17 cellular contexts compared by ENCODE assay signal in the genomic region with DNA sequence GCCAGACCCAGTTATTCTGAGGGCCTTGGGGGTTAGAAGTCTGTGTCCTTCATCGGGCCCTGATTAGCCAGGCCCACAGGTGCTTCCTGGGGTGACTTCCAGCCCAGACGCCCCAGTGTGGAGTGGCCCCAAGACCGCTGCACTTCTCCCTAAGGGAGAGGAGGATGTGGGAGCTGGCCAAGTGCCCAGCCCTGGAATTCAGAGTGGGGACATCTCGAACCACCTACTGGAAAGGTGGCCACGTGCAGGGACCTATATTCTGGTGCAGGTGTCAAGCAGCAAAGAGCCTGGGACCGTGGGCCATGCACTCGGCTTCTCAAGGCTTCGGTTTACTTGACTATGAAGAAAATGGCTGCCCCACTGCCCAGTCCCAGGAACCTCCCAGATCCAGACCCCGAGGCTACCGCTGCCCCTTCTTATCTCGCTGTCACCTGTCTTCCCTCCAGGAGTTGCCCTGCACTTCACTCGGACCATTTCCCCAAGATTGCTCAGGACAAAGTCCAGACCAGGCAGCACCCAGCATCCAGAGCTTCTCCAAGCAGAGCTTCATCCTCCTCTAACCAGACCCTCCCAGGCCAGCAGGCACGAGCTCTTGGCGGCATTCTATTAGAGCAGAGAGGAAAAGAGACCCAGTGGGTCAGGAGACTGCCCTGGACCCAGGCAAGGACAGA.
A peak's percentile ranks its signal among the peaks of the same experiment; 100 is the strongest.
DNase-seq lines count a peak whose midpoint lies in the region; ATAC-seq, FAIRE-seq and TF ChIP-seq lines count a peak whose summit lies in the region.
"Had no signal": no experiment of that assay in that cellular context is flagged by ENCODE, and none has a peak within 500 bp of the region (broad histone marks: within the 10 kb centered on the region; RNA-seq: fewer than 3 reads in every experiment).

No MANE protein-coding gene starts in this region.

- no peak for TF ChIP-seq RAD21 in K562 (CRISPR knock-in tag; conservative IDR thresholded peaks at IDR 0.05 in 1 of 2, IDR thresholded peaks at IDR 0.05 in 1 of 2)

- no peaks in the 10 kb centered on the region for H3K9me3 Mint-ChIP-seq in natural killer cell treated with Interleukin-12 subunit alpha and Interleukin-12 subunit beta and Interleukin-15 and Interleukin-18, amount 100 ng/mL, for 72 hours
- no peaks in the 10 kb centered on the region for H3K9me3 Mint-ChIP-seq in natural killer cell

- no peak for FAIRE-seq in K562 (lab: Jason Lieb, UNC)
- no peak for FAIRE-seq in RCC 7860 (lab: Jason Lieb, UNC)
- FAIRE-seq: GM12891 had no signal

- no peak overlapping the region for H2BK120ac ChIP-seq in neuronal stem cell (ENCODE audit: low read depth, low read length)

- H3K9ac ChIP-seq in K562 (ENCODE audit: insufficient read depth in 1 of 2, low read depth in 2 of 2, low read length in 2 of 2), result peak overlapping the region in 1 of 2 experiments; percentile 13; a peak in 2 of 4 replicates
- H3K9ac ChIP-seq in neuronal stem cell (ENCODE audit: low read depth, low read length, poor library complexity), result no peak overlapping the region

- DNase-seq in natural killer cell treated with Interleukin-12 subunit alpha and Interleukin-12 subunit beta and Interleukin-15 and Interleukin-18, amount 100 ng/mL, for 72 hours (ENCODE audit: low spot score), result peak; percentile 45
- DNase-seq in natural killer cell (no peak), K562 (ENCODE audit: extremely low read depth in 1 of 4, low spot score in 3 of 4) (no peak), neuronal stem cell (ENCODE audit: low spot score) (no peak), RCC 7860 (ENCODE audit: low spot score) (no peak), pons (ENCODE audit: low spot score) (no peak), retina (no peak)
- DNase-seq: activated T-cell treated with anti-CD3 and anti-CD28 coated beads for 4 hours, EL, MM.1S, WERI-Rb-1 had no signal

- peak overlapping the region; percentile 88 for H2AK5ac ChIP-seq in neuronal stem cell (ENCODE audit: low read depth, low read length)

- TF ChIP-seq CTCF in natural killer cell (IDR thresholded peaks at IDR 0.05) (no peak), K562 (IDR thresholded peaks at IDR 0.05 in 2 of 3, conservative IDR thresholded peaks at IDR 0.05 in 1 of 3; ENCODE audit: insufficient read depth in 2 of 3, low read depth in 1 of 3, low read length in 3 of 3) (no peak)

- no peaks in the 10 kb centered on the region for H3K36me3 Mint-ChIP-seq in natural killer cell treated with Interleukin-12 subunit alpha and Interleukin-12 subunit beta and Interleukin-15 and Interleukin-18, amount 100 ng/mL, for 72 hours
- no peaks in the 10 kb centered on the region for H3K36me3 Mint-ChIP-seq in natural killer cell
- H3K36me3 Mint-ChIP-seq: CD4-positive, CD25-positive, alpha-beta regulatory T cell had no signal

- POLR2A ChIA-PET in K562 (lab: Yijun Ruan, JAX), result interaction anchor here (0.6 to 2.2 kb wide), 7 partner anchors 10 to 143 kb away, joined by 3 to 6 read pairs (median 3); partner anchors contain the start of gene ID2

- ATAC-seq in natural killer cell treated with Interleukin-12 subunit alpha and Interleukin-12 subunit beta and Interleukin-15 and Interleukin-18, amount 100 ng/mL, for 72 hours, result no peak
- ATAC-seq in natural killer cell, result no peak
- no peak for ATAC-seq in K562
- no peak for ATAC-seq in GM18502 (IDR thresholded peaks at IDR 0.05; ENCODE audit: poor library complexity, unreplicated experiment)

- peak overlapping the region; percentile 33 for H3K18ac ChIP-seq in neuronal stem cell (ENCODE audit: low read length)

- H3K27ac Mint-ChIP-seq in natural killer cell treated with Interleukin-12 subunit alpha and Interleukin-12 subunit beta and Interleukin-15 and Interleukin-18, amount 100 ng/mL, for 72 hours, result peak overlapping the region; percentile 96 to 100
- peak overlapping the region in 1 of 2 donors; percentile 99 for H3K27ac Mint-ChIP-seq in natural killer cell

- no peaks in the 10 kb centered on the region for H3K9me1 ChIP-seq in K562 (ENCODE audit: control insufficient read depth, insufficient read depth, low read length)

- BruUV-seq in K562 (replicated peaks; lab: Mats Ljungman, UMichigan), result no TSS peak

- peaks cover 79 to 80% of the 10 kb centered on the region in 2 donors for H3K4me1 Mint-ChIP-seq in natural killer cell treated with Interleukin-12 subunit alpha and Interleukin-12 subunit beta and Interleukin-15 and Interleukin-18, amount 100 ng/mL, for 72 hours (ENCODE audit: low read depth in 2 of 2)
- peaks cover 75 to 84% of the 10 kb centered on the region in 2 donors for H3K4me1 Mint-ChIP-seq in natural killer cell

- H2BK15ac ChIP-seq in neuronal stem cell (ENCODE audit: low read length), result peak overlapping the region; percentile 43

- H3K9me3 ChIP-seq in K562 (replicated peaks; ENCODE audit: control insufficient read depth, insufficient read depth, low read depth, low read length), result no peaks in the 10 kb centered on the region
- no peaks in the 10 kb centered on the region for H3K9me3 ChIP-seq in neuronal stem cell (replicated peaks in 1 of 2; ENCODE audit: control insufficient read depth in 2 of 2, insufficient read depth in 1 of 2, low read depth in 1 of 2, low read length in 2 of 2)
- H3K9me3 ChIP-seq: ovary, SJCRH30, tibial nerve had no signal

- H3K27ac ChIP-seq in K562 (ENCODE audit: extremely low read depth, low read depth, low read length) (no peak overlapping the region), neuronal stem cell (replicated peaks; ENCODE audit: low read length) (no peak overlapping the region)
- H3K27ac ChIP-seq: ovary, SJCRH30, WERI-Rb-1 had no signal

- no peaks in the 10 kb centered on the region for H4K20me1 ChIP-seq in K562 (replicated peaks; ENCODE audit: control insufficient read depth, insufficient read depth, low read length)

- H3K4me3 Mint-ChIP-seq in natural killer cell treated with Interleukin-12 subunit alpha and Interleukin-12 subunit beta and Interleukin-15 and Interleukin-18, amount 100 ng/mL, for 72 hours, result peak overlapping the region; percentile 55
- H3K4me3 Mint-ChIP-seq in natural killer cell, result no peak overlapping the region

- TF ChIP-seq POLR2A in K562 (conservative IDR thresholded peaks at IDR 0.05), result no peak

- no peaks in the 10 kb centered on the region for H3K27me3 Mint-ChIP-seq in natural killer cell treated with Interleukin-12 subunit alpha and Interleukin-12 subunit beta and Interleukin-15 and Interleukin-18, amount 100 ng/mL, for 72 hours
- no peaks in the 10 kb centered on the region for H3K27me3 Mint-ChIP-seq in natural killer cell (ENCODE audit: low read depth in 2 of 2)
- H3K27me3 Mint-ChIP-seq: CD4-positive, CD25-positive, alpha-beta regulatory T cell had no signal

- H3K79me1 ChIP-seq in neuronal stem cell (ENCODE audit: low read depth, low read length), result no peaks in the 10 kb centered on the region

- H3K4me1 ChIP-seq in K562 (replicated peaks in 1 of 2; ENCODE audit: control insufficient read depth in 2 of 2, insufficient read depth in 2 of 2, low read length in 2 of 2) (peaks cover 32 to 65% of the 10 kb centered on the region in 2 experiments), neuronal stem cell (ENCODE audit: control insufficient read depth in 2 of 2, insufficient read depth in 1 of 2, low read depth in 1 of 2, low read length in 2 of 2) (peaks cover 8 to 9% of the 10 kb centered on the region in 2 donors)

- H2AFZ ChIP-seq in K562 (ENCODE audit: low read depth, low read length), result 0 out of 2 replicates have a peak overlapping the region, but pooled peaks have one; percentile 4
- H2AFZ ChIP-seq in neuronal stem cell (ENCODE audit: low read length), result no peak overlapping the region

- no peaks in the 10 kb centered on the region for H3K27me3 ChIP-seq in K562 (ENCODE audit: control insufficient read depth in 2 of 2, insufficient read depth in 2 of 2, low read length in 2 of 2)
- no peaks in the 10 kb centered on the region for H3K27me3 ChIP-seq in neuronal stem cell (ENCODE audit: control insufficient read depth in 3 of 3, insufficient read depth in 3 of 3, low read depth in 1 of 3, low read length in 3 of 3)
- H3K27me3 ChIP-seq: ovary, SJCRH30, tibial nerve had no signal

- H3K14ac ChIP-seq in neuronal stem cell (ENCODE audit: low read length), result no peak overlapping the region

- no peak overlapping the region for H3K4me3 ChIP-seq in K562
- no peak overlapping the region for H3K4me3 ChIP-seq in neuronal stem cell (ENCODE audit: low read length in 2 of 2)
- H3K4me3 ChIP-seq: ovary, SJCRH30, tibial nerve had no signal

- no peaks in the 10 kb centered on the region for H3K36me3 ChIP-seq in K562 (ENCODE audit: control insufficient read depth, insufficient read depth, low read length)
- H3K36me3 ChIP-seq in neuronal stem cell (replicated peaks in 1 of 2; ENCODE audit: control insufficient read depth in 2 of 2, insufficient read depth in 2 of 2, low read length in 2 of 2), result no peaks in the 10 kb centered on the region
- H3K36me3 ChIP-seq: ovary, SJCRH30, tibial nerve, WERI-Rb-1 had no signal

- H2BK12ac ChIP-seq in neuronal stem cell (ENCODE audit: low read length), result peak overlapping the region; percentile 80

- no peak for TF ChIP-seq EP300 in K562 (IDR thresholded peaks at IDR 0.05; ENCODE audit: low read length)

- in situ Hi-C loops in K562 (cut with MboI), result no loop called here

- intact Hi-C loops in natural killer cell (cut with micrococcal nuclease) (no loop called here), K562 (cut with micrococcal nuclease) (no loop called here)

- CTCF ChIA-PET in K562 (lab: Yijun Ruan, JAX; ENCODE audit: low intra/inter-chr PET ratio), result no interaction called here

- no peak overlapping the region for H3K23ac ChIP-seq in neuronal stem cell (ENCODE audit: low read depth, low read length, poor library complexity)

- 61% methylated on average over 14 of the region's 14 CpGs for WGBS in K562 (ENCODE audit: insufficient coverage, low coverage, missing lambda C conversion rate)
- no CpG with 5 or more reads among the region's 14 CpGs for WGBS in neuronal stem cell (ENCODE audit: extremely low coverage in 2 of 2, insufficient read length in 2 of 2, insufficient replicate concordance in 1 of 2), 2 donors

- peak overlapping the region; percentile 16 for H2BK5ac ChIP-seq in neuronal stem cell (ENCODE audit: low read length)

- no peak overlapping the region for H4K8ac ChIP-seq in neuronal stem cell (ENCODE audit: low read depth, low read length)

- H3K4ac ChIP-seq in neuronal stem cell (ENCODE audit: low read length), result no peak overlapping the region

- H3K79me2 ChIP-seq in K562 (ENCODE audit: control insufficient read depth, insufficient read depth, low read length), result no peaks in the 10 kb centered on the region

- H4K91ac ChIP-seq in neuronal stem cell (ENCODE audit: low read depth, low read length, poor library complexity), result no peak overlapping the region

- no peak overlapping the region for H3K4me2 ChIP-seq in K562 (ENCODE audit: insufficient read depth, low read length)
- H3K4me2 ChIP-seq in neuronal stem cell (ENCODE audit: insufficient read depth, low read length, poor library complexity, severe bottlenecking), result no peak overlapping the region

TF ChIP-seq in K562, 482 proteins besides CTCF, POLR2A, EP300 and RAD21 (continues in another document):
- TF ChIP-seq ZNF311 (CRISPR knock-in tag; IDR thresholded peaks at IDR 0.05), result peak; percentile 37; the same call in 1 of the 2 replicates
- TF ChIP-seq ZBTB17 (CRISPR knock-in tag; IDR thresholded peaks at IDR 0.05), result 0 out of 2 replicates have a peak, but pooled peaks have one; percentile 25
